Comparison of ENCODE assay signal across 8 cellular contexts in genomic region chr6:110256366-110256765, GRCh38.
"Had no signal": no experiment of that assay in that cellular context is flagged by ENCODE, and none has a peak within 500 bp of the region (broad histone marks: within the 10 kb centered on the region; RNA-seq: fewer than 3 reads in every experiment).

No MANE protein-coding gene starts in this region.

- H3K4me3 ChIP-seq: GM23248, GM23338, HAP-1 had no signal

- H3K27ac Mint-ChIP-seq: GM23338, H9, HFFc6 had no signal

- H3K9me3 ChIP-seq: HAP-1 had no signal

- DNase-seq: GM23248, GOT3, H7, H9, HCEC 1CT, HFFc6 had no signal

- H3K4me1 Mint-ChIP-seq: GM23338, H9 had no signal

- H3K9me3 Mint-ChIP-seq: HFFc6 had no signal

- H2AFZ ChIP-seq: GM23248, GM23338 had no signal

- H3K9ac ChIP-seq: GM23248 had no signal

- H3K36me3 ChIP-seq: HAP-1 had no signal

- H3K4me1 ChIP-seq: HAP-1 had no signal

- H3K4me3 Mint-ChIP-seq: GM23338, H9, HFFc6 had no signal

- H3K27ac ChIP-seq: GM23248 had no signal

- H3K4me2 ChIP-seq: GM23338 had no signal
